In the genomic region with DNA sequence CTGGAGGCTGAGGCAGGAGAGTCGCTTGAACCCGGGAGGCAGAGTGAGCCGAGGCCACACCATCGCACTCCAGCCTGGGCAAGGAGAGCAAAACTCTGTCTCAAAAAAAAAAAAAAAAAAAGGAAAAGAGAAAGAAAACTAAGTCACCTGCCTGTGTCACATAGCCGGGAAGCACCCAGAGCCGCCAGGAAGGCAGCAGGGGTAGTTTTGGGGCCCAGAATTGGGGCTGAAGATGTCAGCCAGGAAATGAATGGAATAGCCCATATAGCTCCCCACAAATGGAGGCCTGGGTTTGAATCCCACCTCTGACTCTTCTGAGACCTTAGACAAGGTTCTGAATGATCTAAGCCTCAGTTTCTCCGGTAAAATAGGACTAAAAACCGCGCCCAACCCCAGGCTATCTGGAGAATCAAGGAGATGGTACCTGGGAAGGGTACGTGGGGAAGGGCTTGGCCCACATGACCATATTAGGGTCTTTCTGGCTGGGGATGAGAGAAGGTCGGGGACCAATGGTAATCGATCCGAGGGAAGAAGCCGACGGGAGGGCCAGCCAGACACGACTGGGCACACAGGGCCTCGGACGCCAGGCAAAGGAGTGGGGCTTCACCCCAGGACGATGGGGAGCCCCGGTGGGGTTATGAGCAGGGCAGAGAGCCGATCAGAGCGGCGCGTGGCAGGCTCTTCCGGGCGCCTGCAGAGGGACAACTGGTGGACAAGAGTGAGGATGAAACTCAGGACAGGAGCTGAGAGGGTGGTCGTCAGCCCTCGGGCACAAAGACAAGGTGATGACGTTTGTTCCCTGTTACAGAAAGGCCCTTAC, we compare ENCODE assay signal across 8 cellular contexts. TPM values are rescaled to one million over a fixed set of nuclear protein-coding genes. Genes with fewer than 3 reads are reported as not detected.
DNase-seq lines count a peak whose midpoint lies in the region; ATAC-seq and TF ChIP-seq lines count a peak whose summit lies in the region.

No MANE protein-coding gene starts in this region.

- DNase-seq in GM13976 (ENCODE audit: low spot score) (peak; percentile 80), M059J (ENCODE audit: low read depth) (peak; percentile 36), cardiac fibroblast (ENCODE audit: low read depth in 2 of 2) (no peak), memory B cell (ENCODE audit: low spot score in 2 of 2) (peak in 1 of 2 donors; percentile 70), activated gamma-delta T cell (lab: John Stamatoyannopoulos, UW) (no peak), KG1 (lab: John Stamatoyannopoulos, UW) (no peak)

- WGBS in urinary bladder = 17% methylated on average over 29 of the region's 29 CpGs

- H3K4me1 Mint-ChIP-seq in memory B cell = peaks cover 43% of the 10 kb centered on the region

- no peaks in the 10 kb centered on the region for H3K36me3 ChIP-seq in urinary bladder (ENCODE audit: insufficient read depth)

- peak overlapping the region; percentile 93 for H3K27ac Mint-ChIP-seq in memory B cell

- in situ Hi-C loops in GM13976 (cut with MboI; ENCODE audit: low sequenced_read_pairs, unreplicated experiment) = loop anchor here (25.0 kb wide), 1 partner anchor 115 kb away; no protein-coding TSS in a partner anchor

- H3K27ac ChIP-seq in urinary bladder (ENCODE audit: low read depth) = no peak overlapping the region

- peak overlapping the region; percentile 54 for H3K4me3 ChIP-seq in cardiac fibroblast (replicated peaks in 1 of 2; ENCODE audit: low read depth in 2 of 2, low read length in 2 of 2)
- H3K4me3 ChIP-seq in urinary bladder (ENCODE audit: low read depth, low read length) = peak overlapping the region; percentile 70

- TF ChIP-seq CTCF in GM13976 (IDR thresholded peaks at IDR 0.05; ENCODE audit: borderline replicate concordance, control extremely low read depth, extremely low read depth, insufficient read depth, missing control alignments) (no peak), cardiac fibroblast (IDR thresholded peaks at IDR 0.05; ENCODE audit: low read depth, low read length) (peak; percentile 23)

- H3K27me3 Mint-ChIP-seq in memory B cell = peaks cover 10% of the 10 kb centered on the region

- no peaks in the 10 kb centered on the region for H3K4me1 ChIP-seq in urinary bladder (ENCODE audit: insufficient read depth)

- no peaks in the 10 kb centered on the region for H3K9me3 Mint-ChIP-seq in memory B cell

- ATAC-seq in GM21723 (IDR thresholded peaks at IDR 0.05; ENCODE audit: unreplicated experiment) (peak; percentile 22), memory B cell (ENCODE audit: low read depth) (peak; percentile 26)

- no peaks in the 10 kb centered on the region for H3K36me3 Mint-ChIP-seq in memory B cell

- H3K4me3 Mint-ChIP-seq in memory B cell = peak overlapping the region; percentile 81

RNA-seq across cellular contexts. Expression of a gene that starts 14.4 kb away (rescaled TPM):
- 31.3 and 36.8 TPM in 2 replicates for total RNA-seq in M059J (2014; rRNA removed; shearing (Covaris generic))
- total RNA-seq in urinary bladder = 9.7 TPM
- polyA plus RNA-seq in urinary bladder = 149 TPM

RNA-seq across cellular contexts. Expression of a gene that starts 19.7 kb away (rescaled TPM):
- 0.07 TPM in 1 of 2 replicates, not detected in the other for total RNA-seq in M059J (2014; rRNA removed; shearing (Covaris generic))
- total RNA-seq in urinary bladder = 0.79 TPM
- polyA plus RNA-seq in urinary bladder = 0.24 TPM

Comparison
In these comparisons a context has a peak if more than half of its experiments do, and no peak if none do; other contexts are left out.
1. DNase-seq: peak in GM13976 (single experiment) and M059J (single experiment); none in cardiac fibroblast (0 of 2), activated gamma-delta T cell (single experiment) and KG1 (single experiment).